In the genomic region with DNA sequence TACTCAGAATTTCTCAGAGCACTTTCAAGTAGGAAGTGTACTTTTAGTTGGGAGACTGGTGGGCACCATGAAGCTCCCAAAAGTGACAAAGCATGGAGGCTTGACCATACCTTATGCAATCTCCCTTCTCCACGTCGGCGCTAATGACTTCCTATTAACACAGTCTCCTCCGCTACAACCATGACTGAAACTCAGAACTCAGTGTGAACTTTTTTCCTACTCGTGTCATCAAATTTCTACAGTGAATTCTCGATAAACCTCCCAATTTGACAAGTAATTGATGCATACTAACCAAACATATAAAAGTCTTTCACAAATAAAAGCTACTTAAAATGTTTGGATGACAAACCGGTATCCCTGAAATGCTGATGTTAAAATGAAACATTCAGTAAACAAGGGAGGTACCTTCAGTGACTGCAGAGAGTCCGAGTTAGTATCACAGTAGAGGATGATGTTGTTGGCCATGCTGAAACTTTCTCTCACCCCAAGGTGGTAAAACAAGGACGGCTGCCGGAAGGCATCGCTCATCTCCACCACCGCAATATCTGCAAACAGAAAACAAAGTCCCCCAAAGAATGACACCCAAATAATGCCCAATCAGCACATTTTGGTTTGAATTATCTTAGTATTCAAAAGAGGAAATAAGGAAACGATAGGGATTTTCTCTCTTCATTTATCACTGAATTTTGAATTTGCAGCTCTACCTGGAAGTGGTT, we compare ENCODE assay signal across 8 cellular contexts.
DNase-seq lines count a peak whose midpoint lies in the region; ATAC-seq, FAIRE-seq and TF ChIP-seq lines count a peak whose summit lies in the region.

No MANE protein-coding gene starts in this region.

- no peaks in the 10 kb centered on the region for H3K9me3 Mint-ChIP-seq in activated naive CD8-positive, alpha-beta T cell treated with anti-CD3 and anti-CD28 coated beads, Interleukin-2, amount 50 U/mL, for 24 hours

- H3K27ac Mint-ChIP-seq in activated naive CD8-positive, alpha-beta T cell treated with anti-CD3 and anti-CD28 coated beads, Interleukin-2, amount 50 U/mL, for 24 hours: peak overlapping the region; percentile 15

- DNase-seq in GM12891 (ENCODE audit: insufficient read length, low spot score) (no peak), NCI-H226 (no peak), EL (no peak), sciatic nerve (ENCODE audit: low spot score) (no peak), left colon (no peak)
- no peak for DNase-seq in activated naive CD8-positive, alpha-beta T cell treated with anti-CD3 and anti-CD28 coated beads, Interleukin-2, amount 50 U/mL, for 24 hours

- peak; percentile 94 for FAIRE-seq in GM12891 (lab: Jason Lieb, UNC)

- H3K27me3 Mint-ChIP-seq in activated naive CD8-positive, alpha-beta T cell treated with anti-CD3 and anti-CD28 coated beads, Interleukin-2, amount 50 U/mL, for 24 hours: no peaks in the 10 kb centered on the region

- no peak overlapping the region for H3K4me3 Mint-ChIP-seq in activated naive CD8-positive, alpha-beta T cell treated with anti-CD3 and anti-CD28 coated beads, Interleukin-2, amount 50 U/mL, for 24 hours

- intact Hi-C loops in sciatic nerve (cut with DNase I) (no loop called here), left colon (cut with DNase I, micrococcal nuclease) (no loop called here)

- peaks cover 9% of the 10 kb centered on the region for H3K36me3 Mint-ChIP-seq in activated naive CD8-positive, alpha-beta T cell treated with anti-CD3 and anti-CD28 coated beads, Interleukin-2, amount 50 U/mL, for 24 hours (ENCODE audit: low read depth)

- no peak for TF ChIP-seq POLR2A in GM12891 (IDR thresholded peaks at IDR 0.05; ENCODE audit: low read depth, low read length)

- ATAC-seq in GM19452 (IDR thresholded peaks at IDR 0.05; ENCODE audit: unreplicated experiment) (peak; percentile 68), HG03135 (IDR thresholded peaks at IDR 0.05; ENCODE audit: unreplicated experiment) (peak; percentile 24), sciatic nerve (no peak), left colon (no peak)
- ATAC-seq in activated naive CD8-positive, alpha-beta T cell treated with anti-CD3 and anti-CD28 coated beads, Interleukin-2, amount 50 U/mL, for 24 hours: no peak

- peaks cover 43% of the 10 kb centered on the region for H3K4me1 Mint-ChIP-seq in activated naive CD8-positive, alpha-beta T cell treated with anti-CD3 and anti-CD28 coated beads, Interleukin-2, amount 50 U/mL, for 24 hours

TF ChIP-seq in GM12891, 5 proteins besides CTCF, POLR2A, EP300 and RAD21:
- TF ChIP-seq POU2F2 (IDR thresholded peaks at IDR 0.05; ENCODE audit: low read depth, low read length) (no peak), POLR2AphosphoS5 (IDR thresholded peaks at IDR 0.05; ENCODE audit: low read depth, low read length) (no peak), PAX5 (IDR thresholded peaks at IDR 0.05; ENCODE audit: insufficient read depth, low read length, severe bottlenecking) (no peak), SPI1 (IDR thresholded peaks at IDR 0.05; ENCODE audit: low read depth, low read length) (peak; percentile 60; the same call in 1 of the 2 replicates), TAF1 (IDR thresholded peaks at IDR 0.05; ENCODE audit: low read depth, low read length) (0 out of 2 replicates have a peak, but pooled peaks have one; percentile 18)

Comparison
In these comparisons a context has a peak if more than half of its experiments do, and no peak if none do; other contexts are left out.
1. ATAC-seq: peak in GM19452 (single experiment) and HG03135 (single experiment); none in activated naive CD8-positive, alpha-beta T cell treated with anti-CD3 and anti-CD28 coated beads, Interleukin-2, amount 50 U/mL, for 24 hours (single experiment), sciatic nerve (single experiment) and left colon (single experiment).